16 cellular contexts compared by ENCODE assay signal in genomic region chr5:124698774-124699173, GRCh38. TPM values are rescaled to one million over a fixed set of nuclear protein-coding genes. Genes with fewer than 3 reads are reported as not detected.
DNase-seq lines count a peak whose midpoint lies in the region; ATAC-seq and TF ChIP-seq lines count a peak whose summit lies in the region.
"Had no signal": no experiment of that assay in that cellular context is flagged by ENCODE, and none has a peak within 500 bp of the region (broad histone marks: within the 10 kb centered on the region; RNA-seq: fewer than 3 reads in every experiment).

No MANE protein-coding gene starts in this region.

- TF ChIP-seq CTCF in breast epithelium (IDR thresholded peaks at IDR 0.05): no peak
- no peak for TF ChIP-seq CTCF in mammary epithelial cell (conservative IDR thresholded peaks at IDR 0.05 in 1 of 2, IDR thresholded peaks at IDR 0.05 in 1 of 2; ENCODE audit: extremely low read depth in 1 of 2, insufficient read depth in 1 of 2, low read depth in 1 of 2, low read length in 2 of 2)
- no peak for TF ChIP-seq CTCF in gastroesophageal sphincter (IDR thresholded peaks at IDR 0.05)
- TF ChIP-seq CTCF in neural crest cell (conservative IDR thresholded peaks at IDR 0.05): no peak
- TF ChIP-seq CTCF in uterus (IDR thresholded peaks at IDR 0.05): no peak

- TF ChIP-seq POLR2A in breast epithelium (IDR thresholded peaks at IDR 0.05) (no peak), gastroesophageal sphincter (IDR thresholded peaks at IDR 0.05) (no peak), uterus (IDR thresholded peaks at IDR 0.05) (no peak)

- intact Hi-C loops in breast epithelium (cut with DNase I; ENCODE audit: low total_unique reads) (no loop called here), mammary epithelial cell (cut with micrococcal nuclease) (no loop called here), uterus (cut with DNase I; ENCODE audit: low total_unique reads) (no loop called here), head of caudate nucleus (cut with DNase I) (no loop called here)

- CTCF ChIA-PET in mammary epithelial cell (lab: Charles Lee; ENCODE audit: low non-redundant PET): no interaction called here

- dilution Hi-C loops in mammary epithelial cell (cut with HindIII; ENCODE audit: low sequenced_read_pairs): no loop called here

- H3K27me3 ChIP-seq in breast epithelium (no peaks in the 10 kb centered on the region), mammary epithelial cell (ENCODE audit: insufficient read depth, low read length) (no peaks in the 10 kb centered on the region), gastroesophageal sphincter (no peaks in the 10 kb centered on the region), uterus (no peaks in the 10 kb centered on the region)

- peaks cover 83% of the 10 kb centered on the region for H3K4me1 Mint-ChIP-seq in neural crest cell
- H3K4me1 Mint-ChIP-seq: naive thymus-derived CD4-positive, alpha-beta T cell had no signal

- H3K4me3 ChIP-seq in breast epithelium: no peak overlapping the region
- no peak overlapping the region for H3K4me3 ChIP-seq in mammary epithelial cell (replicated peaks in 1 of 3; ENCODE audit: insufficient read depth in 1 of 3, low read depth in 2 of 3, low read length in 3 of 3)
- no peak overlapping the region for H3K4me3 ChIP-seq in gastroesophageal sphincter
- H3K4me3 ChIP-seq in uterus: no peak overlapping the region

- no peak for ATAC-seq in gastroesophageal sphincter
- ATAC-seq in GM18498 (IDR thresholded peaks at IDR 0.05; ENCODE audit: unreplicated experiment): no peak
- ATAC-seq: naive thymus-derived CD4-positive, alpha-beta T cell had no signal

- in situ Hi-C loops in mammary epithelial cell (cut with MboI; ENCODE audit: low sequenced_read_pairs in 2 of 2): no loop called here

- no peak for TF ChIP-seq EP300 in gastroesophageal sphincter (IDR thresholded peaks at IDR 0.05)

- no TSS peak for BruUV-seq in mammary epithelial cell (replicated peaks; lab: Mats Ljungman, UMichigan)

- peaks cover 24% of the 10 kb centered on the region for H3K79me2 ChIP-seq in mammary epithelial cell (ENCODE audit: insufficient read depth, low read length)

- no peak overlapping the region for H3K27ac Mint-ChIP-seq in neural crest cell (ENCODE audit: unreplicated experiment)
- H3K27ac Mint-ChIP-seq: naive thymus-derived CD4-positive, alpha-beta T cell had no signal

- no peaks in the 10 kb centered on the region for H3K36me3 ChIP-seq in breast epithelium
- no peaks in the 10 kb centered on the region for H3K36me3 ChIP-seq in mammary epithelial cell (ENCODE audit: insufficient read depth, low read length)
- H3K36me3 ChIP-seq in gastroesophageal sphincter: no peaks in the 10 kb centered on the region
- no peaks in the 10 kb centered on the region for H3K36me3 ChIP-seq in uterus

- H3K9ac ChIP-seq in mammary epithelial cell (ENCODE audit: insufficient read depth, low read length): no peak overlapping the region

- DNase-seq in breast epithelium (ENCODE audit: low spot score in 2 of 2): no peak
- DNase-seq in mammary epithelial cell: no peak
- no peak for DNase-seq in neural crest cell (ENCODE audit: low read depth, low spot score)
- DNase-seq in uterus: no peak
- no peak for DNase-seq in head of caudate nucleus
- DNase-seq in mucosa of gallbladder (ENCODE audit: low spot score): no peak
- DNase-seq: activated CD8-positive, alpha-beta memory T cell treated with anti-CD3 and anti-CD28 coated beads, Interleukin-2, amount 50 U/mL, for 4 hours; DMS79 treated with DMSO at 0.1 percent for 48 hours; naive thymus-derived CD4-positive, alpha-beta T cell; NCI-H1694; stimulated activated CD4-positive, alpha-beta T cell treated with anti-CD3 and anti-CD28 coated beads, Interleukin-4, amount 100 ng/mL, for 24 hours; T-helper 9 cell; trophoblast cell had no signal

- 78% methylated on average over 1 of the region's 1 CpG for WGBS in mammary epithelial cell (ENCODE audit: low coverage, missing lambda C conversion rate)
- 15 to 19% methylated on average over 1 of the region's 1 CpG for WGBS in gastroesophageal sphincter (ENCODE audit: low coverage in 1 of 2), 2 donors

- H3K9me3 Mint-ChIP-seq in neural crest cell: peaks cover 6% of the 10 kb centered on the region

- H3K4me1 ChIP-seq in breast epithelium (peaks cover 0 to 19% of the 10 kb centered on the region in 2 donors), mammary epithelial cell (ENCODE audit: insufficient read depth, low read length) (no peaks in the 10 kb centered on the region), gastroesophageal sphincter (peaks cover 7 to 78% (median 30%) of the 10 kb centered on the region in 3 donors), uterus (peaks cover 0 to 13% of the 10 kb centered on the region in 2 donors)

- H3K27ac ChIP-seq in breast epithelium: peak overlapping the region; percentile 48 to 63
- no peak overlapping the region for H3K27ac ChIP-seq in mammary epithelial cell (ENCODE audit: insufficient read depth, low read depth, low read length)
- H3K27ac ChIP-seq in gastroesophageal sphincter: peak overlapping the region; percentile 81 to 93 (median 84)
- H3K27ac ChIP-seq in uterus: peak overlapping the region; percentile 70 to 76
- H3K27ac ChIP-seq: 22Rv1 had no signal

- peaks cover 28% of the 10 kb centered on the region for H3K36me3 Mint-ChIP-seq in neural crest cell (ENCODE audit: low read depth)
- H3K36me3 Mint-ChIP-seq: naive thymus-derived CD4-positive, alpha-beta T cell had no signal

- H3K9me3 ChIP-seq in breast epithelium: no peaks in the 10 kb centered on the region
- H3K9me3 ChIP-seq in mammary epithelial cell (replicated peaks; ENCODE audit: insufficient read depth, low read length): no peaks in the 10 kb centered on the region
- H3K9me3 ChIP-seq in gastroesophageal sphincter: no peaks in the 10 kb centered on the region
- H3K9me3 ChIP-seq in uterus: no peaks in the 10 kb centered on the region

- H3K4me2 ChIP-seq in mammary epithelial cell (ENCODE audit: insufficient read depth, low read depth, low read length): no peak overlapping the region

- H3K4me3 Mint-ChIP-seq in neural crest cell: peak overlapping the region; percentile 19
- H3K4me3 Mint-ChIP-seq: naive thymus-derived CD4-positive, alpha-beta T cell had no signal

- H2AFZ ChIP-seq in mammary epithelial cell (ENCODE audit: low read depth, low read length): no peak overlapping the region

- no peaks in the 10 kb centered on the region for H3K27me3 Mint-ChIP-seq in neural crest cell (ENCODE audit: low read depth)

- H4K20me1 ChIP-seq in mammary epithelial cell (ENCODE audit: insufficient read depth, low read length): no peaks in the 10 kb centered on the region

RNA-seq across cellular contexts. Expression of gene ZNF608, which starts 47.7 kb away (rescaled TPM):
- 10 to 100 TPM; 15.7 to 82.1 (median 58.7) TPM for total RNA-seq in breast epithelium
- total RNA-seq in mammary epithelial cell: 10 to 100 TPM in 1 of 2 donors, 1 to 10 TPM in 1; 7.0 to 20.0 TPM
- polyA plus RNA-seq in mammary epithelial cell: 4.4 TPM
- 5.8 TPM for polyA minus RNA-seq in mammary epithelial cell
- total RNA-seq in gastroesophageal sphincter: 10 to 100 TPM; 24.4 to 41.4 (median 36.1) TPM
- total RNA-seq in neural crest cell: 106 and 107 TPM in 2 replicates
- 1,000 to 10,000 TPM in 1 of 4 donors, 10 to 100 TPM in 3; 11.1 to 1,086 (median 59.0) TPM for total RNA-seq in uterus
- 37.1 TPM for total RNA-seq in mucosa of gallbladder
- polyA plus RNA-seq: naive thymus-derived CD4-positive, alpha-beta T cell had no signal
